Comparison of ENCODE assay signal across 10 cellular contexts in genomic region chr7:131546126-131546525, GRCh38. TPM values are rescaled to one million over a fixed set of nuclear protein-coding genes. Genes with fewer than 3 reads are reported as not detected.
DNase-seq lines count a peak whose midpoint lies in the region; ATAC-seq and TF ChIP-seq lines count a peak whose summit lies in the region.
"Had no signal": no experiment of that assay in that cellular context is flagged by ENCODE, and none has a peak within 500 bp of the region (broad histone marks: within the 10 kb centered on the region; RNA-seq: fewer than 3 reads in every experiment).

No MANE protein-coding gene starts in this region.

- ATAC-seq in Panc1 (peak; percentile 54), gastrocnemius medialis (no peak), HG03521 (IDR thresholded peaks at IDR 0.05; ENCODE audit: unreplicated experiment) (no peak)

- no TSS peak for BruUV-seq in Panc1 (replicated peaks; lab: Mats Ljungman, UMichigan)

- CTCF ChIA-PET in Panc1 (lab: Charles Lee), result interaction anchor here (0.7 to 1.2 kb wide), 3 partner anchors 40 to 202 kb away, joined by 3 to 19 read pairs (median 13); no protein-coding TSS in a partner anchor

- intact Hi-C loops in Panc1 (cut with micrococcal nuclease; ENCODE audit: unreplicated experiment), result no loop called here
- intact Hi-C loops in gastrocnemius medialis (cut with DNase I; ENCODE audit: low total_unique reads), result no loop called here

- H3K4me1 ChIP-seq in Panc1 (ENCODE audit: control insufficient read depth, insufficient read depth, low read length) (peaks cover 8% of the 10 kb centered on the region), gastrocnemius medialis (peaks cover 5 to 15% of the 10 kb centered on the region in 2 donors)
- H3K4me1 ChIP-seq: adrenal gland had no signal

- H3K27ac ChIP-seq in Panc1 (ENCODE audit: low read length) (no peak overlapping the region), gastrocnemius medialis (peak overlapping the region in 3 of 4 donors; percentile 76 to 78 (median 77))

- H3K36me3 ChIP-seq in H7 (replicated peaks; ENCODE audit: control insufficient read depth, insufficient read depth, low read length), result peaks cover 45% of the 10 kb centered on the region
- no peaks in the 10 kb centered on the region for H3K36me3 ChIP-seq in Panc1 (ENCODE audit: control insufficient read depth, insufficient read depth, low read length)
- H3K36me3 ChIP-seq in gastrocnemius medialis, result no peaks in the 10 kb centered on the region
- H3K36me3 ChIP-seq: adrenal gland had no signal

- POLR2A ChIA-PET in Panc1 (lab: Charles Lee), result no interaction called here

- in situ Hi-C loops in Panc1 (cut with HindIII; ENCODE audit: low pct_unique_long_range_greater_than_20kb, low sequenced_read_pairs), result no loop called here
- in situ Hi-C loops in gastrocnemius medialis (cut with MboI; ENCODE audit: low sequenced_read_pairs in 4 of 4), result loop anchor here in 1 of 4 donors (10.0 kb wide), 1 partner anchor 109 kb away; no protein-coding TSS in a partner anchor

- DNase-seq in H7 (peak; percentile 53), Panc1 (ENCODE audit: low read depth, low spot score) (no peak), glomerular visceral epithelial cell (ENCODE audit: extremely low spot score) (peak; percentile 9), gastrocnemius medialis (no peak), C1 segment of cervical spinal cord (lab: John Stamatoyannopoulos, UW) (no peak), iPS-NIHi7 (ENCODE audit: extremely low spot score) (no peak)
- DNase-seq: adrenal gland, NCI-H2227 treated with DMSO at 0.1 percent for 48 hours, psoas muscle had no signal

- H3K27me3 ChIP-seq in H7 (ENCODE audit: control insufficient read depth, insufficient read depth, low read length) (no peaks in the 10 kb centered on the region), Panc1 (ENCODE audit: control insufficient read depth, insufficient read depth, low read length) (no peaks in the 10 kb centered on the region), gastrocnemius medialis (no peaks in the 10 kb centered on the region)
- H3K27me3 ChIP-seq: adrenal gland had no signal

- H3K4me3 ChIP-seq in H7 (ENCODE audit: insufficient read depth, low read depth, low read length) (no peak overlapping the region), Panc1 (ENCODE audit: low read depth in 2 of 2, low read length in 2 of 2) (peak overlapping the region in 1 of 2 experiments; percentile 19; a peak in 1 of 4 replicates), gastrocnemius medialis (no peak overlapping the region)
- H3K4me3 ChIP-seq: adrenal gland, psoas muscle had no signal

- H3K9me3 ChIP-seq in Panc1 (ENCODE audit: control insufficient read depth, insufficient read depth, low read depth, low read length), result no peaks in the 10 kb centered on the region
- no peaks in the 10 kb centered on the region for H3K9me3 ChIP-seq in gastrocnemius medialis
- H3K9me3 ChIP-seq: adrenal gland, psoas muscle had no signal

- TF ChIP-seq CTCF in Panc1 (IDR thresholded peaks at IDR 0.05) (no peak), gastrocnemius medialis (IDR thresholded peaks at IDR 0.05 in 4 of 5, conservative IDR thresholded peaks at IDR 0.05 in 1 of 5) (no peak)

- no peak for TF ChIP-seq POLR2A in gastrocnemius medialis (IDR thresholded peaks at IDR 0.05)

RNA-seq across cellular contexts. Expression of gene PODXL, which starts 10.3 kb away (rescaled TPM):
- 254 and 339 TPM in 2 replicates for total RNA-seq in H7 (2014; rRNA removed; shearing (Covaris generic))
- 32.3 TPM for total RNA-seq in Panc1 (2021; ENCODE audit: unreplicated experiment)
- polyA plus RNA-seq in Panc1 (2012; ENCODE audit: insufficient read length), result 34.7 TPM
- 10 to 100 TPM in 3 of 4 donors, 1 to 10 TPM in 1; 7.9 to 21.3 (median 13.2) TPM for total RNA-seq in gastrocnemius medialis

Comparison
In these comparisons a context has a peak if more than half of its experiments do, and no peak if none do; other contexts are left out.
1. DNase-seq: peak in H7 (single experiment) and glomerular visceral epithelial cell (single experiment); none in Panc1 (single experiment), gastrocnemius medialis (0 of 2), C1 segment of cervical spinal cord (0 of 14) and iPS-NIHi7 (single experiment).